8 cellular contexts compared by ENCODE assay signal in genomic region chr17:44065668-44066203, GRCh38. TPM values are rescaled to one million over a fixed set of nuclear protein-coding genes. Genes with fewer than 3 reads are reported as not detected.
DNase-seq lines count a peak whose midpoint lies in the region; ATAC-seq, FAIRE-seq and TF ChIP-seq lines count a peak whose summit lies in the region.

No MANE protein-coding gene starts in this region.

- TF ChIP-seq EP300 in HepG2 (IDR thresholded peaks at IDR 0.05; ENCODE audit: low read depth in 2 of 2, low read length in 2 of 2) (no peak), HepG2 (CRISPR knock-in tag; IDR thresholded peaks at IDR 0.05; ENCODE audit: borderline replicate concordance) (no peak)

- WGBS in HepG2 (ENCODE audit: low lambda C conversion rate), result 4% methylated on average over 9 of the region's 9 CpGs

- H3K4me3 ChIP-seq in AG10803 (ENCODE audit: low read length), result peak overlapping the region; percentile 83
- H3K4me3 ChIP-seq in Karpas-422 (ENCODE audit: low read length), result peak overlapping the region; percentile 93
- H3K4me3 ChIP-seq in HepG2 (replicated peaks in 1 of 3; ENCODE audit: insufficient read depth in 1 of 3, low read depth in 2 of 3, low read length in 3 of 3), result peak overlapping the region; percentile 75 to 100 (median 90)
- H3K4me3 ChIP-seq in thoracic aorta, result peak overlapping the region; percentile 93

- DNase-seq in AG10803 (ENCODE audit: low read depth) (no peak), Karpas-422 (peak; percentile 55), astrocyte of the hippocampus (ENCODE audit: low read depth, low spot score) (peak; percentile 36), HepG2 (ENCODE audit: low spot score) (no peak), thoracic aorta (ENCODE audit: low spot score) (no peak), GM12892 (ENCODE audit: insufficient read length) (no peak)

- no peak for FAIRE-seq in HepG2 (lab: Jason Lieb, UNC)
- no peak for FAIRE-seq in GM12892 (lab: Jason Lieb, UNC)

- H3K27ac ChIP-seq in Karpas-422 (ENCODE audit: low read length), result peak overlapping the region; percentile 80
- peak overlapping the region; percentile 94 for H3K27ac ChIP-seq in HepG2 (ENCODE audit: extremely low read length, insufficient read depth, low read length)
- peak overlapping the region; percentile 86 to 98 for H3K27ac ChIP-seq in thoracic aorta

- H4K20me1 ChIP-seq in Karpas-422 (ENCODE audit: insufficient read depth, low read depth, low read length), result peaks cover 20% of the 10 kb centered on the region; the same call in 1 of the 2 replicates
- H4K20me1 ChIP-seq in HepG2 (ENCODE audit: insufficient read depth, low read length), result no peaks in the 10 kb centered on the region; the same call in 1 of the 2 replicates

- H3K4me2 ChIP-seq in Karpas-422 (ENCODE audit: low read depth, low read length, poor library complexity, severe bottlenecking) (peak overlapping the region; percentile 84), HepG2 (ENCODE audit: low read depth, low read length) (peak overlapping the region; percentile 99)

- peak overlapping the region; percentile 90 for H3K9ac ChIP-seq in Karpas-422 (ENCODE audit: low read length)
- peak overlapping the region; percentile 96 for H3K9ac ChIP-seq in HepG2 (ENCODE audit: insufficient read depth, low read depth, low read length)

- H3K79me2 ChIP-seq in Karpas-422 (ENCODE audit: low read length) (peaks cover 59% of the 10 kb centered on the region), HepG2 (ENCODE audit: insufficient read depth, low read length) (peaks cover 51% of the 10 kb centered on the region)

- CTCF ChIA-PET in HepG2 (lab: Yijun Ruan, JAX; ENCODE audit: low intra/inter-chr PET ratio, low total read pairs), result no interaction called here

- H3K36me3 ChIP-seq in Karpas-422 (ENCODE audit: insufficient read depth, low read length) (peaks cover 30% of the 10 kb centered on the region), HepG2 (replicated peaks in 1 of 2; ENCODE audit: control insufficient read depth in 1 of 2, insufficient read depth in 2 of 2, low read length in 2 of 2) (peaks cover 5 to 32% of the 10 kb centered on the region in 2 experiments; a peak in 4 of 5 replicates), thoracic aorta (peaks cover 6% of the 10 kb centered on the region)

- TF ChIP-seq RAD21 in HepG2 (CRISPR knock-in tag; IDR thresholded peaks at IDR 0.05), result no peak

- ATAC-seq in HepG2 (no peak), thoracic aorta (ENCODE audit: insufficient number of reproducible peaks, low FRiP score, low read depth) (no peak), HG03457 (IDR thresholded peaks at IDR 0.05; ENCODE audit: unreplicated experiment) (no peak), GM21367 (IDR thresholded peaks at IDR 0.05; ENCODE audit: unreplicated experiment) (no peak)

- TF ChIP-seq CTCF in AG10803 (conservative IDR thresholded peaks at IDR 0.05; ENCODE audit: low read length), result no peak
- no peak for TF ChIP-seq CTCF in HepG2 (CRISPR knock-in tag; IDR thresholded peaks at IDR 0.05)
- TF ChIP-seq CTCF in thoracic aorta (IDR thresholded peaks at IDR 0.05), result no peak

- intact Hi-C loops in HepG2 (cut with micrococcal nuclease; ENCODE audit: unreplicated experiment), result no loop called here

- H2AFZ ChIP-seq in Karpas-422 (ENCODE audit: low read length), result no peak overlapping the region; the same call in 1 of the 2 replicates
- no peak overlapping the region for H2AFZ ChIP-seq in HepG2 (ENCODE audit: low read length)

- H3K4me1 ChIP-seq in Karpas-422 (ENCODE audit: low read length) (peaks cover 29% of the 10 kb centered on the region), HepG2 (ENCODE audit: insufficient read depth, low read length) (peaks cover 61% of the 10 kb centered on the region), thoracic aorta (ENCODE audit: control insufficient read depth in 1 of 2, low read depth in 2 of 2) (peaks cover 15 to 27% of the 10 kb centered on the region in 2 donors)

- in situ Hi-C loops in HepG2 (cut with HindIII; ENCODE audit: extremely low pct_ligation_motif_present, low pct_unique_long_range_greater_than_20kb), result no loop called here

- H3K9me3 ChIP-seq in Karpas-422 (ENCODE audit: low read length), result no peaks in the 10 kb centered on the region
- H3K9me3 ChIP-seq in HepG2 (ENCODE audit: low read length), result no peaks in the 10 kb centered on the region
- H3K9me3 ChIP-seq in thoracic aorta, result no peaks in the 10 kb centered on the region

- no peaks in the 10 kb centered on the region for H3K27me3 ChIP-seq in Karpas-422 (ENCODE audit: low read length)
- peaks cover 0 to 3% of the 10 kb centered on the region in 2 experiments; a peak in 1 of 5 replicates for H3K27me3 ChIP-seq in HepG2 (ENCODE audit: control insufficient read depth in 1 of 2, insufficient read depth in 2 of 2, low read length in 2 of 2)
- no peaks in the 10 kb centered on the region for H3K27me3 ChIP-seq in thoracic aorta (replicated peaks; ENCODE audit: insufficient read depth)

- POLR2A ChIA-PET in HepG2 (lab: Yijun Ruan, JAX), result interaction anchor here (0.6 to 3.1 kb wide), 25 partner anchors 9 to 156 kb away, joined by 3 to 31 read pairs (median 7); partner anchors contain the start of genes HDAC5, NAGS, TMEM101 and TMUB2

- no peak for TF ChIP-seq POLR2A in HepG2 (IDR thresholded peaks at IDR 0.05; ENCODE audit: insufficient read depth in 1 of 2, low read depth in 2 of 2, low read length in 2 of 2)
- TF ChIP-seq POLR2A in GM12892 (IDR thresholded peaks at IDR 0.05; ENCODE audit: low read depth, low read length), result no peak

- H3K9me2 ChIP-seq in Karpas-422 (replicated peaks; ENCODE audit: insufficient read depth, low read length), result no peaks in the 10 kb centered on the region

- BruUV-seq in HepG2 (replicated peaks; lab: Mats Ljungman, UMichigan), result no TSS peak

RNA-seq across cellular contexts. Expression of gene LSM12, which starts 0.7 kb away (rescaled TPM):
- total RNA-seq in Karpas-422 (2014; rRNA removed; shearing (Covaris generic); ENCODE audit: low replicate concordance), result 43.9 and 73.1 TPM in 2 replicates
- total RNA-seq in HepG2 (2016; rRNA removed; fragmentation: Illumina TruSeq; extraction: Trizol) (52.8 and 58.4 TPM in 2 replicates), thoracic aorta (10 to 100 TPM; 24.9 to 30.8 TPM)
- total RNA-seq in HepG2 (2016; cell fraction: cytosol; rRNA removed; fragmentation: Illumina TruSeq; extraction: Trizol; ENCODE audit: low read depth), result 33.1 and 35.6 TPM in 2 replicates
- 54.1 and 58.0 TPM in 2 replicates for total RNA-seq in HepG2 (2016; cell fraction: insoluble cytoplasmic fraction; rRNA removed; fragmentation: Illumina TruSeq; extraction: Trizol)
- 83.5 and 84.1 TPM in 2 replicates for total RNA-seq in HepG2 (2016; cell fraction: membrane; rRNA removed; fragmentation: Illumina TruSeq; extraction: Trizol)
- 32.8 and 34.5 TPM in 2 replicates for total RNA-seq in HepG2 (2016; cell fraction: nucleus; rRNA removed; fragmentation: Illumina TruSeq; extraction: Trizol)
- 43.3 and 55.7 TPM in 2 replicates for polyA plus RNA-seq in HepG2 (2011; rRNA removed)
- 39.5 and 49.1 TPM in 2 replicates for polyA plus RNA-seq in HepG2 (2011; cell fraction: cytosol; rRNA removed)
- 23.0 and 23.8 TPM in 2 replicates for polyA plus RNA-seq in HepG2 (2011; cell fraction: nucleus; rRNA removed)
- polyA plus RNA-seq in HepG2 (2012), result 41.3 and 43.4 TPM in 2 replicates
- polyA plus RNA-seq in HepG2 (2016; cell fraction: cytosol; fragmentation: Illumina TruSeq; extraction: Trizol; ENCODE audit: low read depth), result 42.1 and 49.1 TPM in 2 replicates
- 92.1 and 94.1 TPM in 2 replicates for polyA plus RNA-seq in HepG2 (2016; cell fraction: insoluble cytoplasmic fraction; fragmentation: Illumina TruSeq; extraction: Trizol; ENCODE audit: low read depth)
- 93.0 and 95.9 TPM in 2 replicates for polyA plus RNA-seq in HepG2 (2016; cell fraction: membrane; fragmentation: Illumina TruSeq; extraction: Trizol; ENCODE audit: low read depth)
- 65.1 and 74.2 TPM in 2 replicates for polyA plus RNA-seq in HepG2 (2016; cell fraction: nucleus; fragmentation: Illumina TruSeq; extraction: Trizol; ENCODE audit: insufficient read depth, low read depth)
- polyA minus RNA-seq in HepG2 (2011; rRNA and poly(A)+ RNA removed; ENCODE audit: low replicate concordance), result 62.0 and 88.5 TPM in 2 replicates
- polyA minus RNA-seq in HepG2 (2011; cell fraction: cytosol; rRNA and poly(A)+ RNA removed), result 34.6 and 39.9 TPM in 2 replicates
- 40.4 and 42.5 TPM in 2 replicates for polyA minus RNA-seq in HepG2 (2011; cell fraction: nucleus; rRNA and poly(A)+ RNA removed)
- polyA plus RNA-seq in GM12892 (2012; ENCODE audit: missing spikeins), result 57.6 TPM

RNA-seq across cellular contexts. Expression of gene G6PC3, which starts 4.8 kb away (rescaled TPM):
- 43.6 and 59.6 TPM in 2 replicates for total RNA-seq in Karpas-422 (2014; rRNA removed; shearing (Covaris generic); ENCODE audit: low replicate concordance)
- total RNA-seq in HepG2 (2016; rRNA removed; fragmentation: Illumina TruSeq; extraction: Trizol), result 18.8 and 38.5 TPM in 2 replicates
- total RNA-seq in HepG2 (2016; cell fraction: cytosol; rRNA removed; fragmentation: Illumina TruSeq; extraction: Trizol; ENCODE audit: low read depth), result 8.6 and 14.9 TPM in 2 replicates
- total RNA-seq in HepG2 (2016; cell fraction: insoluble cytoplasmic fraction; rRNA removed; fragmentation: Illumina TruSeq; extraction: Trizol), result 17.5 and 37.8 TPM in 2 replicates
- 16.0 and 22.0 TPM in 2 replicates for total RNA-seq in HepG2 (2016; cell fraction: membrane; rRNA removed; fragmentation: Illumina TruSeq; extraction: Trizol)
- 40.7 and 44.5 TPM in 2 replicates for total RNA-seq in HepG2 (2016; cell fraction: nucleus; rRNA removed; fragmentation: Illumina TruSeq; extraction: Trizol)
- polyA plus RNA-seq in HepG2 (2011; rRNA removed), result 75.8 and 76.1 TPM in 2 replicates
- polyA plus RNA-seq in HepG2 (2011; cell fraction: cytosol; rRNA removed), result 79.2 and 116 TPM in 2 replicates
- 46.2 and 49.1 TPM in 2 replicates for polyA plus RNA-seq in HepG2 (2011; cell fraction: nucleus; rRNA removed)
- polyA plus RNA-seq in HepG2 (2012), result 40.3 and 62.7 TPM in 2 replicates
- 24.5 and 33.4 TPM in 2 replicates for polyA plus RNA-seq in HepG2 (2016; cell fraction: cytosol; fragmentation: Illumina TruSeq; extraction: Trizol; ENCODE audit: low read depth)
- polyA plus RNA-seq in HepG2 (2016; cell fraction: insoluble cytoplasmic fraction; fragmentation: Illumina TruSeq; extraction: Trizol; ENCODE audit: low read depth), result 41.7 and 46.0 TPM in 2 replicates
- 39.8 and 42.2 TPM in 2 replicates for polyA plus RNA-seq in HepG2 (2016; cell fraction: membrane; fragmentation: Illumina TruSeq; extraction: Trizol; ENCODE audit: low read depth)
- 126 and 134 TPM in 2 replicates for polyA plus RNA-seq in HepG2 (2016; cell fraction: nucleus; fragmentation: Illumina TruSeq; extraction: Trizol; ENCODE audit: insufficient read depth, low read depth)
- 232 and 267 TPM in 2 replicates for polyA minus RNA-seq in HepG2 (2011; rRNA and poly(A)+ RNA removed; ENCODE audit: low replicate concordance)
- polyA minus RNA-seq in HepG2 (2011; cell fraction: cytosol; rRNA and poly(A)+ RNA removed), result 41.8 and 52.8 TPM in 2 replicates
- polyA minus RNA-seq in HepG2 (2011; cell fraction: nucleus; rRNA and poly(A)+ RNA removed), result 25.0 and 33.2 TPM in 2 replicates
- 10 to 100 TPM; 26.4 to 54.6 TPM for total RNA-seq in thoracic aorta
- 21.7 TPM for polyA plus RNA-seq in GM12892 (2012; ENCODE audit: missing spikeins)

RNA-seq across cellular contexts. Expression of gene TMEM101, which starts 51.0 kb away (rescaled TPM):
- total RNA-seq in Karpas-422 (2014; rRNA removed; shearing (Covaris generic); ENCODE audit: low replicate concordance), result 26.6 and 42.4 TPM in 2 replicates
- total RNA-seq in HepG2 (2016; rRNA removed; fragmentation: Illumina TruSeq; extraction: Trizol) (50.0 and 72.0 TPM in 2 replicates), thoracic aorta (10 to 100 TPM; 21.9 to 24.4 TPM)
- total RNA-seq in HepG2 (2016; cell fraction: cytosol; rRNA removed; fragmentation: Illumina TruSeq; extraction: Trizol; ENCODE audit: low read depth), result 24.7 and 30.5 TPM in 2 replicates
- total RNA-seq in HepG2 (2016; cell fraction: insoluble cytoplasmic fraction; rRNA removed; fragmentation: Illumina TruSeq; extraction: Trizol), result 50.9 and 73.7 TPM in 2 replicates
- 58.1 and 63.3 TPM in 2 replicates for total RNA-seq in HepG2 (2016; cell fraction: membrane; rRNA removed; fragmentation: Illumina TruSeq; extraction: Trizol)
- total RNA-seq in HepG2 (2016; cell fraction: nucleus; rRNA removed; fragmentation: Illumina TruSeq; extraction: Trizol), result 55.2 and 61.0 TPM in 2 replicates
- polyA plus RNA-seq in HepG2 (2011; rRNA removed), result 100 and 107 TPM in 2 replicates
- polyA plus RNA-seq in HepG2 (2011; cell fraction: cytosol; rRNA removed), result 128 and 161 TPM in 2 replicates
- polyA plus RNA-seq in HepG2 (2011; cell fraction: nucleus; rRNA removed), result 53.5 and 60.7 TPM in 2 replicates
- 65.5 and 74.9 TPM in 2 replicates for polyA plus RNA-seq in HepG2 (2012)
- polyA plus RNA-seq in HepG2 (2016; cell fraction: cytosol; fragmentation: Illumina TruSeq; extraction: Trizol; ENCODE audit: low read depth), result 19.8 and 21.2 TPM in 2 replicates
- polyA plus RNA-seq in HepG2 (2016; cell fraction: insoluble cytoplasmic fraction; fragmentation: Illumina TruSeq; extraction: Trizol; ENCODE audit: low read depth), result 35.3 and 36.8 TPM in 2 replicates
- polyA plus RNA-seq in HepG2 (2016; cell fraction: membrane; fragmentation: Illumina TruSeq; extraction: Trizol; ENCODE audit: low read depth), result 39.0 and 44.1 TPM in 2 replicates
- 68.4 and 69.1 TPM in 2 replicates for polyA plus RNA-seq in HepG2 (2016; cell fraction: nucleus; fragmentation: Illumina TruSeq; extraction: Trizol; ENCODE audit: insufficient read depth, low read depth)
- polyA minus RNA-seq in HepG2 (2011; rRNA and poly(A)+ RNA removed; ENCODE audit: low replicate concordance), result 52.0 and 233 TPM in 2 replicates
- 45.2 and 52.9 TPM in 2 replicates for polyA minus RNA-seq in HepG2 (2011; cell fraction: cytosol; rRNA and poly(A)+ RNA removed)
- 37.7 and 38.3 TPM in 2 replicates for polyA minus RNA-seq in HepG2 (2011; cell fraction: nucleus; rRNA and poly(A)+ RNA removed)
- polyA plus RNA-seq in GM12892 (2012; ENCODE audit: missing spikeins), result 27.7 TPM

RNA-seq across cellular contexts. Expression of gene HDAC5, which starts 57.7 kb away (rescaled TPM):
- 24.4 and 44.2 TPM in 2 replicates for total RNA-seq in Karpas-422 (2014; rRNA removed; shearing (Covaris generic); ENCODE audit: low replicate concordance)
- total RNA-seq in HepG2 (2016; rRNA removed; fragmentation: Illumina TruSeq; extraction: Trizol) (34.0 and 46.4 TPM in 2 replicates), thoracic aorta (100 to 1,000 TPM in 1 of 2 donors, 10 to 100 TPM in 1; 76.9 to 115 TPM)
- total RNA-seq in HepG2 (2016; cell fraction: cytosol; rRNA removed; fragmentation: Illumina TruSeq; extraction: Trizol; ENCODE audit: low read depth), result 9.5 and 10.8 TPM in 2 replicates
- 32.6 and 44.0 TPM in 2 replicates for total RNA-seq in HepG2 (2016; cell fraction: insoluble cytoplasmic fraction; rRNA removed; fragmentation: Illumina TruSeq; extraction: Trizol)
- total RNA-seq in HepG2 (2016; cell fraction: membrane; rRNA removed; fragmentation: Illumina TruSeq; extraction: Trizol), result 18.6 and 21.1 TPM in 2 replicates
- 37.8 and 39.5 TPM in 2 replicates for total RNA-seq in HepG2 (2016; cell fraction: nucleus; rRNA removed; fragmentation: Illumina TruSeq; extraction: Trizol)
- 85.4 and 140 TPM in 2 replicates for polyA plus RNA-seq in HepG2 (2011; rRNA removed)
- polyA plus RNA-seq in HepG2 (2011; cell fraction: cytosol; rRNA removed), result 66.8 and 91.0 TPM in 2 replicates
- polyA plus RNA-seq in HepG2 (2011; cell fraction: nucleus; rRNA removed), result 179 and 189 TPM in 2 replicates
- 88.1 and 102 TPM in 2 replicates for polyA plus RNA-seq in HepG2 (2012)
- 3.3 and 3.4 TPM in 2 replicates for polyA plus RNA-seq in HepG2 (2016; cell fraction: cytosol; fragmentation: Illumina TruSeq; extraction: Trizol; ENCODE audit: low read depth)
- 24.1 and 29.9 TPM in 2 replicates for polyA plus RNA-seq in HepG2 (2016; cell fraction: insoluble cytoplasmic fraction; fragmentation: Illumina TruSeq; extraction: Trizol; ENCODE audit: low read depth)
- polyA plus RNA-seq in HepG2 (2016; cell fraction: membrane; fragmentation: Illumina TruSeq; extraction: Trizol; ENCODE audit: low read depth), result 9.7 and 10.3 TPM in 2 replicates
- polyA plus RNA-seq in HepG2 (2016; cell fraction: nucleus; fragmentation: Illumina TruSeq; extraction: Trizol; ENCODE audit: insufficient read depth, low read depth), result 56.7 and 66.5 TPM in 2 replicates
- polyA minus RNA-seq in HepG2 (2011; rRNA and poly(A)+ RNA removed; ENCODE audit: low replicate concordance), result 59.4 and 315 TPM in 2 replicates
- polyA minus RNA-seq in HepG2 (2011; cell fraction: cytosol; rRNA and poly(A)+ RNA removed), result 82.1 and 94.7 TPM in 2 replicates
- 68.9 and 78.6 TPM in 2 replicates for polyA minus RNA-seq in HepG2 (2011; cell fraction: nucleus; rRNA and poly(A)+ RNA removed)
- polyA plus RNA-seq in GM12892 (2012; ENCODE audit: missing spikeins), result 8.7 TPM

Comparison
In these comparisons a context has a peak if more than half of its experiments do, and no peak if none do; other contexts are left out.
1. DNase-seq: peak in Karpas-422 (single experiment) and astrocyte of the hippocampus (single experiment); none in AG10803 (single experiment), HepG2 (single experiment), thoracic aorta (single experiment) and GM12892 (single experiment).
2. Peak in every context shown above with its lines, with median percentiles within 50 percentile points of each other: H3K4me3 ChIP-seq and H3K27ac ChIP-seq.